Comparison of ENCODE assay signal across 15 cellular contexts in genomic region chr10:118584181-118584954, GRCh38. TPM values are rescaled to one million over a fixed set of nuclear protein-coding genes. Genes with fewer than 3 reads are reported as not detected.
DNase-seq lines count a peak whose midpoint lies in the region; ATAC-seq, FAIRE-seq and TF ChIP-seq lines count a peak whose summit lies in the region.
"Had no signal": no experiment of that assay in that cellular context is flagged by ENCODE, and none has a peak within 500 bp of the region (broad histone marks: within the 10 kb centered on the region; RNA-seq: fewer than 3 reads in every experiment).

No MANE protein-coding gene starts in this region.

- CTCF ChIA-PET in A549 (lab: Yijun Ruan, JAX) = interaction anchor here (0.7 to 1.6 kb wide), 5 partner anchors 14 to 141 kb away, joined by 3 to 5 read pairs (median 3); no protein-coding TSS in a partner anchor
- CTCF ChIA-PET in HEK293 (lab: Yijun Ruan, JAX) = no interaction called here

- no peaks in the 10 kb centered on the region for H3K36me3 ChIP-seq in HEK293 (ENCODE audit: control insufficient read depth in 2 of 2, insufficient read depth in 1 of 2, low read length in 2 of 2)
- H3K36me3 ChIP-seq in adipocyte (ENCODE audit: control insufficient read depth, insufficient read depth, low read length, severe bottlenecking) = no peaks in the 10 kb centered on the region
- H3K36me3 ChIP-seq: BE2C had no signal

- 18% methylated on average over 6 of the region's 6 CpGs for WGBS in A549 (ENCODE audit: missing lambda C conversion rate)

- TF ChIP-seq EP300 in A549 (IDR thresholded peaks at IDR 0.05) = no peak

- peak; percentile 73 to 80; a peak in 5 of 6 replicates for ATAC-seq in A549
- peak; percentile 92 for ATAC-seq in foreskin keratinocyte
- no peak for ATAC-seq in GM21367 (IDR thresholded peaks at IDR 0.05; ENCODE audit: unreplicated experiment)

- no peak overlapping the region for H3K4me3 ChIP-seq in A549
- H3K4me3 ChIP-seq in HEK293 (ENCODE audit: low read depth, low read length) = no peak overlapping the region
- H3K4me3 ChIP-seq in adipocyte (ENCODE audit: low read length) = no peak overlapping the region

- H3K9me3 ChIP-seq in A549 (no peaks in the 10 kb centered on the region; the same call in 2 of the 3 replicates), HEK293 (ENCODE audit: control insufficient read depth, insufficient read depth, low read depth, low read length) (no peaks in the 10 kb centered on the region), adipocyte (ENCODE audit: control insufficient read depth, low read length) (no peaks in the 10 kb centered on the region)
- H3K9me3 ChIP-seq: BE2C had no signal

- no peak overlapping the region for H3K9ac ChIP-seq in adipocyte (ENCODE audit: low read length)

- no peak overlapping the region for H3K27ac ChIP-seq in A549
- no peak overlapping the region for H3K27ac ChIP-seq in HEK293 (ENCODE audit: extremely low read depth, low read depth, low read length)
- no peak overlapping the region for H3K27ac ChIP-seq in foreskin keratinocyte

- FAIRE-seq in A549 (lab: Jason Lieb, UNC) = no peak
- FAIRE-seq: H1 had no signal

- DNase-seq in A549 (ENCODE audit: low read depth in 1 of 2, low spot score in 1 of 2) = peak in 1 of 2 experiments; percentile 23
- peak; percentile 72 for DNase-seq in adipocyte (ENCODE audit: low read depth)
- DNase-seq in foreskin keratinocyte = peak; percentile 52 to 78
- DNase-seq in NCI-H2227 treated with DMSO at 0.1 percent for 48 hours (lab: John Stamatoyannopoulos, UW) = no peak
- DNase-seq in NCI-H1105 treated with DMSO at 0.1 percent for 48 hours (lab: John Stamatoyannopoulos, UW) = no peak
- DNase-seq in activated naive CD4-positive, alpha-beta T cell treated with Interleukin-2 at 50 U/mL for 16 hours = no peak
- DNase-seq: activated CD4-positive, alpha-beta T cell treated with anti-CD3 and anti-CD28 coated beads, Interleukin-2, amount 50 U/mL, for 1 hour; activated gamma-delta T cell; BE2C; hippocampal formation; NCI-H69; retina had no signal

- peak overlapping the region; percentile 27; the same call in 1 of the 3 replicates for H3K4me2 ChIP-seq in A549

- no peak for TF ChIP-seq RAD21 in A549 (conservative IDR thresholded peaks at IDR 0.05 in 1 of 2, IDR thresholded peaks at IDR 0.05 in 1 of 2)

- no peak for TF ChIP-seq POLR2A in A549 (IDR thresholded peaks at IDR 0.05; ENCODE audit: low read length)

- no peak for TF ChIP-seq CTCF in A549 (IDR thresholded peaks at IDR 0.05)
- no peak for TF ChIP-seq CTCF in HEK293 (tag by site-specific recombination; IDR thresholded peaks at IDR 0.05)
- TF ChIP-seq CTCF in foreskin keratinocyte (conservative IDR thresholded peaks at IDR 0.05) = no peak

- H3K27me3 ChIP-seq in adipocyte (replicated peaks; ENCODE audit: control insufficient read depth, insufficient read depth, low read length) = peaks cover 26% of the 10 kb centered on the region
- H3K27me3 ChIP-seq in foreskin keratinocyte = peaks cover 14% of the 10 kb centered on the region
- H3K27me3 ChIP-seq: BE2C had no signal

- H3K4me1 ChIP-seq in A549 = peaks cover 9% of the 10 kb centered on the region; the same call in 1 of the 3 replicates
- no peaks in the 10 kb centered on the region for H3K4me1 ChIP-seq in HEK293 (ENCODE audit: control insufficient read depth, insufficient read depth, low read length)
- peaks cover 21% of the 10 kb centered on the region for H3K4me1 ChIP-seq in adipocyte (ENCODE audit: control insufficient read depth, insufficient read depth, low read length)
- peaks cover 11% of the 10 kb centered on the region for H3K4me1 ChIP-seq in foreskin keratinocyte
- H3K4me1 ChIP-seq: BE2C had no signal

- POLR2A ChIA-PET in A549 (lab: Yijun Ruan, JAX) = no interaction called here
- POLR2A ChIA-PET in HEK293 (lab: Yijun Ruan, JAX) = no interaction called here

TF ChIP-seq in A549, 52 proteins besides CTCF, POLR2A, EP300 and RAD21:
- TF ChIP-seq FOSL2 (IDR thresholded peaks at IDR 0.05) (peak; percentile 55; the same call in 1 of the 2 replicates), FOSL2 (CRISPR knock-in tag; IDR thresholded peaks at IDR 0.05) (peak; percentile 72), JUNB (IDR thresholded peaks at IDR 0.05) (peak; percentile 49)
- TF ChIP-seq, protein P1, sequence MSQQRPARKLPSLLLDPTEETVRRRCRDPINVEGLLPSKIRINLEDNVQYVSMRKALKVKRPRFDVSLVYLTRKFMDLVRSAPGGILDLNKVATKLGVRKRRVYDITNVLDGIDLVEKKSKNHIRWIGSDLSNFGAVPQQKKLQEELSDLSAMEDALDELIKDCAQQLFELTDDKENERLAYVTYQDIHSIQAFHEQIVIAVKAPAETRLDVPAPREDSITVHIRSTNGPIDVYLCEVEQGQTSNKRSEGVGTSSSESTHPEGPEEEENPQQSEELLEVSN (IDR thresholded peaks at IDR 0.05; ENCODE audit: borderline replicate concordance, low read depth) = no peak

TF ChIP-seq in HEK293, 187 proteins besides CTCF, POLR2A, EP300 and RAD21:
- TF ChIP-seq ZNF157 (tag by site-specific recombination; IDR thresholded peaks at IDR 0.05) (no peak), SALL2 (tag by site-specific recombination; IDR thresholded peaks at IDR 0.05; ENCODE audit: borderline replicate concordance) (no peak), ZNF184 (tag by site-specific recombination; IDR thresholded peaks at IDR 0.05) (peak; percentile 34; the same call in 1 of the 2 replicates), GLIS1 (tag by site-specific recombination; IDR thresholded peaks at IDR 0.05) (no peak), ZNF529 (tag by site-specific recombination; IDR thresholded peaks at IDR 0.05; ENCODE audit: insufficient replicate concordance) (no peak)

RNA-seq across cellular contexts. Expression of gene PRLHR, which starts 11.1 kb away (rescaled TPM):
- polyA plus RNA-seq in A549 (2011; rRNA removed) = not detected in 2 replicates
- not detected in 2 replicates for polyA plus RNA-seq in A549 (2012; cell fraction: cytosol; rRNA removed)
- polyA plus RNA-seq in A549 (2012; cell fraction: nucleus; rRNA removed) = not detected in 2 replicates
- polyA plus RNA-seq in A549 (2017; fragmentation: RNase III; extraction: RNeasy Plus Mini Kit Qiagen cat#74134 plus additional on column Dnase treatment) = not detected in 3 replicates
- not detected in 2 replicates for polyA minus RNA-seq in A549 (2011; rRNA and poly(A)+ RNA removed)
- not detected in 2 replicates for total RNA-seq in foreskin keratinocyte
- polyA plus RNA-seq in foreskin keratinocyte = not detected in 2 replicates
- total RNA-seq: H1 had no signal
- polyA plus RNA-seq: H1 had no signal

Comparison
In these comparisons a context has a peak if more than half of its experiments do, and no peak if none do; other contexts are left out.
1. DNase-seq: peak in adipocyte (single experiment) and foreskin keratinocyte (2 of 2); none in NCI-H2227 treated with DMSO at 0.1 percent for 48 hours (single experiment), NCI-H1105 treated with DMSO at 0.1 percent for 48 hours (single experiment) and activated naive CD4-positive, alpha-beta T cell treated with Interleukin-2 at 50 U/mL for 16 hours (single experiment).